Comparison of ENCODE assay signal across 1 cellular context in the genomic region with DNA sequence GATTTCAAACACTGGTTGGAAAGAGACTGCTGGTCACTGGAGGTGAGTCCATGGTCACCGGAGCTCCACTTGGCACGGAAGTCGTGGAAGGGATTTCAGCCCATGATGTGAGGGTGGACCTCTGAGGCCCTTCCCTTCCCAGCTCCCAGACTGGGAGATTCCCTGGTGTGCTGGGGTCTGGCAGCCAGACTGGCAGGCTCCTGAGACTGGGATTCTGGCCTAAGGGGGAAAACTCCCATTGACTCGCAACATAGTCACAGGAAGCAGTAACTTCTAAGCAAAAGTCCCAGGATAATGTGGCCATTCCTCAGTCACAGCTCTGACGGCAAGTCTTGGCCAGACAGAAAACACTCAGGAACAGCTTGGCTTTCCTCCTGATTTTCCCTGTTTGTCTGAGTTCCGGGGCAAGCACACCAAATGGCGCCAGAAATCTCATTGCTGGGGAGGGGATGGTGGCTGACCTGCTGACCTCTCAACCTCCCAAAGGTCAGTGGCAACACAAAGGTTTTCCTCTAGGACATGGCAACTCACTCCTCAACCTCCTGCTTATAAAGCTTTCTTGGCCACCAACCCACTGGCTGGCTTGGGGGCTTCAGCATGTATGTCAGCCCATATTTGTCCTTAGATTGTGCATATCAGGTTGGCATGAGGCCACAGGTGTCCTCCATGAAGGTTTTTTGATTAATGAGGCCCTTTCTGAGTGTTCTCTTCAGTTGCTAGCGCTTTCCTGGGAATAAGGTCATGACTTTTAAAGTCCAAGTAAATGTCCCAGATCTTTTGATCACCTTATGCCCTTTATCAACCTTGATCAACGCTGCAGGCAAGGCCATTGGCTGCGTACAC.
TF ChIP-seq lines count a peak whose summit lies in the region.

No MANE protein-coding gene starts in this region.

TF ChIP-seq in GM23338, 12 proteins besides CTCF, POLR2A, EP300 and RAD21:
- TF ChIP-seq, protein P1, sequence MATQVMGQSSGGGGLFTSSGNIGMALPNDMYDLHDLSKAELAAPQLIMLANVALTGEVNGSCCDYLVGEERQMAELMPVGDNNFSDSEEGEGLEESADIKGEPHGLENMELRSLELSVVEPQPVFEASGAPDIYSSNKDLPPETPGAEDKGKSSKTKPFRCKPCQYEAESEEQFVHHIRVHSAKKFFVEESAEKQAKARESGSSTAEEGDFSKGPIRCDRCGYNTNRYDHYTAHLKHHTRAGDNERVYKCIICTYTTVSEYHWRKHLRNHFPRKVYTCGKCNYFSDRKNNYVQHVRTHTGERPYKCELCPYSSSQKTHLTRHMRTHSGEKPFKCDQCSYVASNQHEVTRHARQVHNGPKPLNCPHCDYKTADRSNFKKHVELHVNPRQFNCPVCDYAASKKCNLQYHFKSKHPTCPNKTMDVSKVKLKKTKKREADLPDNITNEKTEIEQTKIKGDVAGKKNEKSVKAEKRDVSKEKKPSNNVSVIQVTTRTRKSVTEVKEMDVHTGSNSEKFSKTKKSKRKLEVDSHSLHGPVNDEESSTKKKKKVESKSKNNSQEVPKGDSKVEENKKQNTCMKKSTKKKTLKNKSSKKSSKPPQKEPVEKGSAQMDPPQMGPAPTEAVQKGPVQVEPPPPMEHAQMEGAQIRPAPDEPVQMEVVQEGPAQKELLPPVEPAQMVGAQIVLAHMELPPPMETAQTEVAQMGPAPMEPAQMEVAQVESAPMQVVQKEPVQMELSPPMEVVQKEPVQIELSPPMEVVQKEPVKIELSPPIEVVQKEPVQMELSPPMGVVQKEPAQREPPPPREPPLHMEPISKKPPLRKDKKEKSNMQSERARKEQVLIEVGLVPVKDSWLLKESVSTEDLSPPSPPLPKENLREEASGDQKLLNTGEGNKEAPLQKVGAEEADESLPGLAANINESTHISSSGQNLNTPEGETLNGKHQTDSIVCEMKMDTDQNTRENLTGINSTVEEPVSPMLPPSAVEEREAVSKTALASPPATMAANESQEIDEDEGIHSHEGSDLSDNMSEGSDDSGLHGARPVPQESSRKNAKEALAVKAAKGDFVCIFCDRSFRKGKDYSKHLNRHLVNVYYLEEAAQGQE (IDR thresholded peaks at IDR 0.05; ENCODE audit: unreplicated experiment), result no peak
- no peak for TF ChIP-seq POLR2AphosphoS5 (IDR thresholded peaks at IDR 0.05; ENCODE audit: low read depth)
- TF ChIP-seq EZH2 (IDR thresholded peaks at IDR 0.05; ENCODE audit: low read depth, unreplicated experiment), result no peak
- no peak for TF ChIP-seq NANOG (IDR thresholded peaks at IDR 0.05; ENCODE audit: borderline replicate concordance)
- no peak for TF ChIP-seq STAT1 (IDR thresholded peaks at IDR 0.05; ENCODE audit: unreplicated experiment)
- TF ChIP-seq ZNF331 (CRISPR knock-in tag; IDR thresholded peaks at IDR 0.05; ENCODE audit: low read depth), result no peak
- no peak for TF ChIP-seq JUNB (IDR thresholded peaks at IDR 0.05; ENCODE audit: unreplicated experiment)
- TF ChIP-seq CREB1 (CRISPR knock-in tag; IDR thresholded peaks at IDR 0.05; ENCODE audit: low read depth), result no peak
- TF ChIP-seq, protein P2, sequence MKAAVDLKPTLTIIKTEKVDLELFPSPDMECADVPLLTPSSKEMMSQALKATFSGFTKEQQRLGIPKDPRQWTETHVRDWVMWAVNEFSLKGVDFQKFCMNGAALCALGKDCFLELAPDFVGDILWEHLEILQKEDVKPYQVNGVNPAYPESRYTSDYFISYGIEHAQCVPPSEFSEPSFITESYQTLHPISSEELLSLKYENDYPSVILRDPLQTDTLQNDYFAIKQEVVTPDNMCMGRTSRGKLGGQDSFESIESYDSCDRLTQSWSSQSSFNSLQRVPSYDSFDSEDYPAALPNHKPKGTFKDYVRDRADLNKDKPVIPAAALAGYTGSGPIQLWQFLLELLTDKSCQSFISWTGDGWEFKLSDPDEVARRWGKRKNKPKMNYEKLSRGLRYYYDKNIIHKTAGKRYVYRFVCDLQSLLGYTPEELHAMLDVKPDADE (IDR thresholded peaks at IDR 0.05), result no peak
- TF ChIP-seq EZH2phosphoT487 (IDR thresholded peaks at IDR 0.05; ENCODE audit: unreplicated experiment), result no peak
- TF ChIP-seq, protein P3, sequence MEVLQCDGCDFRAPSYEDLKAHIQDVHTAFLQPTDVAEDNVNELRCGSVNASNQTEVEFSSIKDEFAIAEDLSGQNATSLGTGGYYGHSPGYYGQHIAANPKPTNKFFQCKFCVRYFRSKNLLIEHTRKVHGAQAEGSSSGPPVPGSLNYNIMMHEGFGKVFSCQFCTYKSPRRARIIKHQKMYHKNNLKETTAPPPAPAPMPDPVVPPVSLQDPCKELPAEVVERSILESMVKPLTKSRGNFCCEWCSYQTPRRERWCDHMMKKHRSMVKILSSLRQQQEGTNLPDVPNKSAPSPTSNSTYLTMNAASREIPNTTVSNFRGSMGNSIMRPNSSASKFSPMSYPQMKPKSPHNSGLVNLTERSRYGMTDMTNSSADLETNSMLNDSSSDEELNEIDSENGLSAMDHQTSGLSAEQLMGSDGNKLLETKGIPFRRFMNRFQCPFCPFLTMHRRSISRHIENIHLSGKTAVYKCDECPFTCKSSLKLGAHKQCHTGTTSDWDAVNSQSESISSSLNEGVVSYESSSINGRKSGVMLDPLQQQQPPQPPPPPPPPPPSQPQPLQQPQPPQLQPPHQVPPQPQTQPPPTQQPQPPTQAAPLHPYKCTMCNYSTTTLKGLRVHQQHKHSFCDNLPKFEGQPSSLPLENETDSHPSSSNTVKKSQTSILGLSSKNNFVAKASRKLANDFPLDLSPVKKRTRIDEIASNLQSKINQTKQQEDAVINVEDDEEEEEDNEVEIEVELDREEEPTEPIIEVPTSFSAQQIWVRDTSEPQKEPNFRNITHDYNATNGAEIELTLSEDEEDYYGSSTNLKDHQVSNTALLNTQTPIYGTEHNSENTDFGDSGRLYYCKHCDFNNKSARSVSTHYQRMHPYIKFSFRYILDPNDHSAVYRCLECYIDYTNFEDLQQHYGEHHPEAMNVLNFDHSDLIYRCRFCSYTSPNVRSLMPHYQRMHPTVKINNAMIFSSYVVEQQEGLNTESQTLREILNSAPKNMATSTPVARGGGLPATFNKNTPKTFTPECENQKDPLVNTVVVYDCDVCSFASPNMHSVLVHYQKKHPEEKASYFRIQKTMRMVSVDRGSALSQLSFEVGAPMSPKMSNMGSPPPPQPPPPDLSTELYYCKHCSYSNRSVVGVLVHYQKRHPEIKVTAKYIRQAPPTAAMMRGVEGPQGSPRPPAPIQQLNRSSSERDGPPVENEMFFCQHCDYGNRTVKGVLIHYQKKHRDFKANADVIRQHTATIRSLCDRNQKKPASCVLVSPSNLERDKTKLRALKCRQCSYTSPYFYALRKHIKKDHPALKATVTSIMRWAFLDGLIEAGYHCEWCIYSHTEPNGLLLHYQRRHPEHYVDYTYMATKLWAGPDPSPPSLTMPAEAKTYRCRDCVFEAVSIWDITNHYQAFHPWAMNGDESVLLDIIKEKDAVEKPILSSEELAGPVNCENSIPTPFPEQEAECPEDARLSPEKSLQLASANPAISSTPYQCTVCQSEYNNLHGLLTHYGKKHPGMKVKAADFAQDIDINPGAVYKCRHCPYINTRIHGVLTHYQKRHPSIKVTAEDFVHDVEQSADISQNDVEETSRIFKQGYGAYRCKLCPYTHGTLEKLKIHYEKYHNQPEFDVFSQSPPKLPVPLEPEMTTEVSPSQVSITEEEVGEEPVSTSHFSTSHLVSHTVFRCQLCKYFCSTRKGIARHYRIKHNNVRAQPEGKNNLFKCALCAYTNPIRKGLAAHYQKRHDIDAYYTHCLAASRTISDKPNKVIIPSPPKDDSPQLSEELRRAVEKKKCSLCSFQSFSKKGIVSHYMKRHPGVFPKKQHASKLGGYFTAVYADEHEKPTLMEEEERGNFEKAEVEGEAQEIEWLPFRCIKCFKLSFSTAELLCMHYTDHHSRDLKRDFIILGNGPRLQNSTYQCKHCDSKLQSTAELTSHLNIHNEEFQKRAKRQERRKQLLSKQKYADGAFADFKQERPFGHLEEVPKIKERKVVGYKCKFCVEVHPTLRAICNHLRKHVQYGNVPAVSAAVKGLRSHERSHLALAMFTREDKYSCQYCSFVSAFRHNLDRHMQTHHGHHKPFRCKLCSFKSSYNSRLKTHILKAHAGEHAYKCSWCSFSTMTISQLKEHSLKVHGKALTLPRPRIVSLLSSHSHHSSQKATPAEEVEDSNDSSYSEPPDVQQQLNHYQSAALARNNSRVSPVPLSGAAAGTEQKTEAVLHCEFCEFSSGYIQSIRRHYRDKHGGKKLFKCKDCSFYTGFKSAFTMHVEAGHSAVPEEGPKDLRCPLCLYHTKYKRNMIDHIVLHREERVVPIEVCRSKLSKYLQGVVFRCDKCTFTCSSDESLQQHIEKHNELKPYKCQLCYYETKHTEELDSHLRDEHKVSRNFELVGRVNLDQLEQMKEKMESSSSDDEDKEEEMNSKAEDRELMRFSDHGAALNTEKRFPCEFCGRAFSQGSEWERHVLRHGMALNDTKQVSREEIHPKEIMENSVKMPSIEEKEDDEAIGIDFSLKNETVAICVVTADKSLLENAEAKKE (CRISPR knock-in tag; IDR thresholded peaks at IDR 0.05), result no peak
- no peak for TF ChIP-seq ZNF114 (CRISPR knock-in tag; IDR thresholded peaks at IDR 0.05)
